8 cellular contexts compared by ENCODE assay signal in the genomic region with DNA sequence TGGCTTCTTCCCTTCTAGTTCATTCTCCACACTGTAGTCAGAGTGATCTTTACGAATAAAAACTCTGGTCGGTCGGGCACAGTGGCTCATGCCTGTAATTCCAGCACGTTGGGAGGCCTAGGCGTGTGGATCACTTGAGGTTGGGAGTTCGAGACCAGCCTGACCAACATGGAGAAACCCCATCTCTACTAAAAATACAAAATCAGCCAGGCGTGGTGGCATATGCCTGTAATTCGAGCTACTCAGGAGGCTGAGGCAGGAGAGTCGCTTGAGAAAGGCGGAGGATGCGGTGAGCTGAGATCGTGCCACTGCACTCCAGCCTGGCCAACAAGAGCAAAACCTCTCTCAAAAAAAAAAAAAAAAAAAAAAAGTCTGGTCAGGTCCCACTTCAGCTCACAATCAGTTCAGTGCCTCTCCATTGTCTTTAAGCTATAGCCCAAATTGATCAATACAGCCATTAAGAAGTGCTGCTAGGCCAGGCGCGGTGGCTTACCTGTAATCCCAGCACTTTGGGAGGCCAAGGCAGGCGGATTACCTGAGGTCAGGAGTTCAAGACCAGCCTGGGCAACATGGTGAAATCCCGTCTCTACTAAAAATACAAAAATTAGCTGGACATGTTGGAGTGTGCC. TPM values are rescaled to one million over a fixed set of nuclear protein-coding genes. Genes with fewer than 3 reads are reported as not detected.
"Had no signal": no experiment of that assay in that cellular context is flagged by ENCODE, and none has a peak within 500 bp of the region (broad histone marks: within the 10 kb centered on the region; RNA-seq: fewer than 3 reads in every experiment).

No MANE protein-coding gene starts in this region.

RNA-seq across cellular contexts. Expression of gene TEX54, which starts 29.0 kb away (rescaled TPM):
- total RNA-seq: astrocyte; heart left ventricle; kidney epithelial cell; left ventricle myocardium superior; pancreas; skeletal muscle tissue; T-helper 1 cell treated with Interleukin-12 subunit alpha and Interleukin-12 subunit beta and Interleukin-4 antibody, amounts not matched to agents 30 ng/mL and 1 ng/mL, for 36 hours; uterus had no signal
- polyA plus RNA-seq: heart left ventricle had no signal
